ENCODE assay signal across 1 cellular context in the genomic region with DNA sequence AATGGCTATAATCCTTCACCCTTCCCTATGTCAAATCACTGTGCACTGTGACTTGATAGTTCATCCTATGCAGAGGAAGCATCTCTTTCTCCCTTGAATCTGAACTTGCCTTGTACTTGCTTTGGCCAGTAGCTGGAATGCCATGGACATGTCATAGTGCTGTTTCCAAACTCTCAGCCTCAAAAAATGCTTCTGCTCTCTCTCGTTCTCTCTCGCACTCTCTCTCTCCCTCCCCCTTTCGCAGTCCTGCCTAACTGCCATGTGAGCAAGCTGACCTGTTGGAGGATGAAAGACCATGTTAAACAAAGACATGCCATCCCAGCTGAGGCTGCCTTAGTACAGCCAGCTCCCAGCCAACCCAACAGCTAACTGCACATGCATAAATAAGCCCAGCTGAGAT.
TF ChIP-seq lines count a peak whose summit lies in the region.

No MANE protein-coding gene starts in this region.

TF ChIP-seq in GM23338, 12 proteins besides CTCF, POLR2A, EP300 and RAD21 (continued from another document):
- TF ChIP-seq ZNF462 (CRISPR knock-in tag; IDR thresholded peaks at IDR 0.05): no peak
- no peak for TF ChIP-seq POLR2AphosphoS5 (IDR thresholded peaks at IDR 0.05; ENCODE audit: low read depth)
